37 cellular contexts compared by ENCODE assay signal in the genomic region with DNA sequence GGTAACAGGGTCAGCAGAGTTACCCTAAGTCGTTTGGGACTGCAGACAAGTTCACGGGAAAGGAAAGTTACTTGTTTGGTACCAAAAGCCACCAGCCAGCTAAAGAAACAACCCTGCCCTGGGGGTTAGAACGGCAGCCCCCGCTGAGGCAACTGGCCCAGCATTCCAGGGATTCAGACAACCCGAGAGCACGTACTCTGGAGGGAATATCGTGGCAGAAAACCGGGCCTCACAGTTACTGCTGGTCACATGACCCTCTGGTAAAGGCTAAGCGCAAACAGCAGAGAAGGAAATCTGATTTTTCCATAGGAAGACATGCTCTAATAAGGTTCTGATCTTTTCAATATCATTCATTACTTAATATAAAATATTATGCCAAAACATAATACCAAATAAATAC. TPM values are rescaled to one million over a fixed set of nuclear protein-coding genes. Genes with fewer than 3 reads are reported as not detected.
"Had no signal": no experiment of that assay in that cellular context is flagged by ENCODE, and none has a peak within 500 bp of the region (broad histone marks: within the 10 kb centered on the region; RNA-seq: fewer than 3 reads in every experiment).

No MANE protein-coding gene starts in this region.

- H3K9ac ChIP-seq: KMS-11 had no signal

- H3K27ac Mint-ChIP-seq: activated CD4-positive, alpha-beta T cell treated with anti-CD3 and anti-CD28 coated beads, Interleukin-2, amount 10 ng/mL, durations not matched to agents 24 days and 14 days; activated CD8-positive, alpha-beta T cell treated with anti-CD3 and anti-CD28 coated beads for 36 hours; activated naive CD4-positive, alpha-beta T cell treated with anti-CD3 and anti-CD28 coated beads, Interleukin-2, amount 50 U/mL, for 24 hours; activated naive CD8-positive, alpha-beta T cell treated with anti-CD3 and anti-CD28 coated beads, Interleukin-2, amount 10 ng/mL, durations not matched to agents 7 days and 5 days; activated T-cell treated with anti-CD3 and anti-CD28 coated beads, Interleukin-2, amount 50 U/mL, for 72 hours; activated T-helper 17 cell treated with anti-CD3 and anti-CD28 coated beads, Interleukin-2, amount 50 U/mL, for 72 hours had no signal

- H3K36me3 Mint-ChIP-seq: activated naive CD8-positive, alpha-beta T cell treated with anti-CD3 and anti-CD28 coated beads, Interleukin-2, amount 10 ng/mL, durations not matched to agents 7 days and 5 days had no signal

- H3K27me3 Mint-ChIP-seq: activated CD4-positive, alpha-beta T cell treated with anti-CD3 and anti-CD28 coated beads, Interleukin-2, amount 10 ng/mL, durations not matched to agents 24 days and 14 days; activated CD8-positive, alpha-beta T cell treated with anti-CD3 and anti-CD28 coated beads for 36 hours; activated naive CD4-positive, alpha-beta T cell treated with anti-CD3 and anti-CD28 coated beads, Interleukin-2, amount 50 U/mL, for 24 hours; activated naive CD8-positive, alpha-beta T cell treated with anti-CD3 and anti-CD28 coated beads, Interleukin-2, amount 10 ng/mL, durations not matched to agents 7 days and 5 days; activated T-helper 17 cell treated with anti-CD3 and anti-CD28 coated beads, Interleukin-2, amount 50 U/mL, for 72 hours had no signal

- H3K27me3 ChIP-seq: ascending aorta had no signal

- H3K4me2 ChIP-seq: KMS-11 had no signal

- H3K9me3 ChIP-seq: ascending aorta had no signal

- H3K4me3 ChIP-seq: ascending aorta had no signal

- H3K4me3 Mint-ChIP-seq: activated CD4-positive, alpha-beta T cell treated with anti-CD3 and anti-CD28 coated beads, Interleukin-2, amount 10 ng/mL, durations not matched to agents 24 days and 14 days; activated CD8-positive, alpha-beta T cell treated with anti-CD3 and anti-CD28 coated beads for 36 hours; activated naive CD4-positive, alpha-beta T cell treated with anti-CD3 and anti-CD28 coated beads, Interleukin-2, amount 50 U/mL, for 24 hours; activated naive CD8-positive, alpha-beta T cell treated with anti-CD3 and anti-CD28 coated beads, Interleukin-2, amount 10 ng/mL, durations not matched to agents 7 days and 5 days; activated T-cell treated with anti-CD3 and anti-CD28 coated beads, Interleukin-2, amount 50 U/mL, for 72 hours; activated T-helper 17 cell treated with anti-CD3 and anti-CD28 coated beads, Interleukin-2, amount 50 U/mL, for 72 hours had no signal

- H3K4me1 ChIP-seq: ascending aorta had no signal

- DNase-seq: activated CD4-positive, alpha-beta T cell treated with anti-CD3 and anti-CD28 coated beads, Interleukin-2, amount 10 ng/mL, durations not matched to agents 24 days and 14 days; activated CD4-positive, alpha-beta T cell treated with anti-CD3 and anti-CD28 coated beads, Interleukin-2, amount 50 U/mL, for 4 hours; activated CD8-positive, alpha-beta T cell treated with anti-CD3 and anti-CD28 coated beads for 36 hours; activated effector memory CD4-positive, alpha-beta T cell treated with anti-CD3 and anti-CD28 coated beads, Interleukin-2, amount 50 U/mL, for 16 hours; activated naive CD4-positive, alpha-beta T cell; activated naive CD8-positive, alpha-beta T cell treated with anti-CD3 and anti-CD28 coated beads, Interleukin-2, amount 10 ng/mL, durations not matched to agents 7 days and 5 days; activated T-cell treated with anti-CD3 and anti-CD28 coated beads, Interleukin-2, amount 50 U/mL, for 1 hour; activated T-cell treated with anti-CD3 and anti-CD28 coated beads, Interleukin-2, amount 50 U/mL, for 72 hours; amygdala; NCI-H1092 treated with DMSO at 0.1 percent for 48 hours; NCI-H1417; NCI-H146; NCI-H187; NCI-H2029 treated with DMSO at 0.1 percent for 48 hours; NCI-H2107; NCI-H2171; NCI-H510A; NCI-H526; NCI-H748 treated with DMSO at 0.1 percent for 48 hours; NK-92 treated with Interleukin-12 subunit alpha and Interleukin-12 subunit beta, amount 100 ng/mL, for 24 hours; PC-3; SIG-M5; T-helper 1 cell; T-helper 2 cell; T-helper 9 cell had no signal

- H3K36me3 ChIP-seq: ascending aorta had no signal

- H3K9me3 Mint-ChIP-seq: activated CD4-positive, alpha-beta T cell treated with anti-CD3 and anti-CD28 coated beads, Interleukin-2, amount 10 ng/mL, durations not matched to agents 24 days and 14 days; activated CD8-positive, alpha-beta T cell treated with anti-CD3 and anti-CD28 coated beads for 36 hours; activated naive CD4-positive, alpha-beta T cell treated with anti-CD3 and anti-CD28 coated beads, Interleukin-2, amount 50 U/mL, for 24 hours; activated naive CD8-positive, alpha-beta T cell treated with anti-CD3 and anti-CD28 coated beads, Interleukin-2, amount 10 ng/mL, durations not matched to agents 7 days and 5 days; activated T-cell treated with anti-CD3 and anti-CD28 coated beads, Interleukin-2, amount 50 U/mL, for 72 hours; activated T-helper 17 cell treated with anti-CD3 and anti-CD28 coated beads, Interleukin-2, amount 50 U/mL, for 72 hours had no signal

- ATAC-seq: activated CD8-positive, alpha-beta T cell treated with anti-CD3 and anti-CD28 coated beads for 36 hours; activated T-cell treated with anti-CD3 and anti-CD28 coated beads, Interleukin-2, amount 50 U/mL, for 72 hours; activated T-helper 17 cell treated with anti-CD3 and anti-CD28 coated beads, Interleukin-2, amount 50 U/mL, for 72 hours; PC-3; Right ventricle myocardium inferior; SK-N-SH treated with all-trans-retinoic acid at 6 μM for 48 hours had no signal

- H3K4me1 Mint-ChIP-seq: activated T-helper 17 cell treated with anti-CD3 and anti-CD28 coated beads, Interleukin-2, amount 50 U/mL, for 72 hours had no signal

- H3K27ac ChIP-seq: ascending aorta, KMS-11, RWPE1, VCaP had no signal

RNA-seq across cellular contexts. Expression of gene MLANA, which starts 22.5 kb away (rescaled TPM):
- total RNA-seq: activated CD4-positive, alpha-beta T cell treated with anti-CD3 and anti-CD28 coated beads, Interleukin-2, amount 10 ng/mL, durations not matched to agents 24 days and 14 days; activated CD8-positive, alpha-beta memory T cell treated with anti-CD3 and anti-CD28 coated beads for 36 hours; activated CD8-positive, alpha-beta T cell treated with anti-CD3 and anti-CD28 coated beads for 36 hours; activated naive CD8-positive, alpha-beta T cell treated with anti-CD3 and anti-CD28 coated beads, Interleukin-2, amount 10 ng/mL, durations not matched to agents 7 days and 5 days; activated T-cell treated with anti-CD3 and anti-CD28 coated beads, Interleukin-2, amount 50 U/mL, for 72 hours; activated T-helper 17 cell treated with anti-CD3 and anti-CD28 coated beads, Interleukin-2, amount 50 U/mL, for 72 hours; ascending aorta; cardiac septum; M059J; PC-3; Right ventricle myocardium inferior had no signal
- polyA plus RNA-seq: adipose tissue had no signal
